In genomic region chr7:47327698-47328391, GRCh38 we compare ENCODE assay signal across 8 cellular contexts.
A peak's percentile ranks its signal among the peaks of the same experiment; 100 is the strongest.
DNase-seq lines count a peak whose midpoint lies in the region; ATAC-seq and TF ChIP-seq lines count a peak whose summit lies in the region.

No MANE protein-coding gene starts in this region.

- intact Hi-C loops in gastrocnemius medialis (cut with DNase I; ENCODE audit: low total_unique reads), result no loop called here

- TF ChIP-seq CTCF in brain microvascular endothelial cell (IDR thresholded peaks at IDR 0.05; ENCODE audit: low read depth, low read length, missing control alignments) (no peak), gastrocnemius medialis (IDR thresholded peaks at IDR 0.05 in 4 of 5, conservative IDR thresholded peaks at IDR 0.05 in 1 of 5) (no peak)

- CTCF ChIA-PET in activated CD4-positive, alpha-beta T cell treated with anti-CD3 and anti-CD28 coated beads, Interleukin-2, amount 10 ng/mL, durations not matched to agents 7 days and 5 days (lab: Charles Lee), result no interaction called here

- H3K27me3 Mint-ChIP-seq in activated CD4-positive, alpha-beta T cell treated with anti-CD3 and anti-CD28 coated beads, Interleukin-2, amount 10 ng/mL, durations not matched to agents 7 days and 5 days, result no peaks in the 10 kb centered on the region
- H3K27me3 Mint-ChIP-seq in activated T-cell treated with anti-CD3 and anti-CD28 coated beads, Interleukin-2, amount 50 U/mL, for 72 hours (ENCODE audit: low read depth), result no peaks in the 10 kb centered on the region

- H3K36me3 ChIP-seq in brain microvascular endothelial cell (replicated peaks) (no peaks in the 10 kb centered on the region), iPS-20b (ENCODE audit: insufficient read depth, low read depth, low read length) (no peaks in the 10 kb centered on the region), gastrocnemius medialis (no peaks in the 10 kb centered on the region)

- H3K4me1 ChIP-seq in iPS-20b (ENCODE audit: insufficient read depth, low read length), result peaks cover 34% of the 10 kb centered on the region
- H3K4me1 ChIP-seq in gastrocnemius medialis, result peaks cover 69 to 71% of the 10 kb centered on the region in 2 donors

- H3K4me3 ChIP-seq in brain microvascular endothelial cell (ENCODE audit: low read depth, low read length) (peak overlapping the region; percentile 56), iPS-20b (ENCODE audit: low read length) (peak overlapping the region; percentile 55), gastrocnemius medialis (peak overlapping the region; percentile 23 to 45 (median 42))

- H3K9me3 ChIP-seq in iPS-20b (ENCODE audit: insufficient read depth, low read depth, low read length) (no peaks in the 10 kb centered on the region), gastrocnemius medialis (no peaks in the 10 kb centered on the region)

- no peak for TF ChIP-seq POLR2A in gastrocnemius medialis (IDR thresholded peaks at IDR 0.05)

- H3K27me3 ChIP-seq in brain microvascular endothelial cell (replicated peaks) (no peaks in the 10 kb centered on the region), iPS-20b (ENCODE audit: insufficient read depth, low read length) (no peaks in the 10 kb centered on the region), gastrocnemius medialis (no peaks in the 10 kb centered on the region)

- H3K4me1 Mint-ChIP-seq in activated CD4-positive, alpha-beta T cell treated with anti-CD3 and anti-CD28 coated beads, Interleukin-2, amount 10 ng/mL, durations not matched to agents 7 days and 5 days, result no peaks in the 10 kb centered on the region
- no peaks in the 10 kb centered on the region for H3K4me1 Mint-ChIP-seq in activated T-cell treated with anti-CD3 and anti-CD28 coated beads, Interleukin-2, amount 50 U/mL, for 72 hours (ENCODE audit: low read depth)

- in situ Hi-C loops in brain microvascular endothelial cell (cut with HindIII; ENCODE audit: low pct_ligation_motif_present, low sequenced_read_pairs), result no loop called here
- in situ Hi-C loops in gastrocnemius medialis (cut with MboI; ENCODE audit: low sequenced_read_pairs in 4 of 4), result no loop called here

- H3K36me3 Mint-ChIP-seq in activated CD4-positive, alpha-beta T cell treated with anti-CD3 and anti-CD28 coated beads, Interleukin-2, amount 10 ng/mL, durations not matched to agents 7 days and 5 days (ENCODE audit: low read depth), result no peaks in the 10 kb centered on the region
- no peaks in the 10 kb centered on the region for H3K36me3 Mint-ChIP-seq in activated T-cell treated with anti-CD3 and anti-CD28 coated beads, Interleukin-2, amount 50 U/mL, for 72 hours (ENCODE audit: insufficient read depth in 2 of 2)

- peak; percentile 63 to 78 for ATAC-seq in gastrocnemius medialis
- no peak for ATAC-seq in activated T-cell treated with anti-CD3 and anti-CD28 coated beads, Interleukin-2, amount 50 U/mL, for 72 hours (replicated peaks in 1 of 2)

- peak overlapping the region; percentile 69; the same call in 1 of the 2 replicates for H3K9ac ChIP-seq in iPS-20b (ENCODE audit: low read depth, low read length)

- H3K27ac Mint-ChIP-seq in activated CD4-positive, alpha-beta T cell treated with anti-CD3 and anti-CD28 coated beads, Interleukin-2, amount 10 ng/mL, durations not matched to agents 7 days and 5 days, result no peak overlapping the region
- no peak overlapping the region for H3K27ac Mint-ChIP-seq in activated T-cell treated with anti-CD3 and anti-CD28 coated beads, Interleukin-2, amount 50 U/mL, for 72 hours

- POLR2A ChIA-PET in activated CD4-positive, alpha-beta T cell treated with anti-CD3 and anti-CD28 coated beads, Interleukin-2, amount 10 ng/mL, durations not matched to agents 7 days and 5 days (lab: Charles Lee), result no interaction called here

- no peaks in the 10 kb centered on the region for H3K9me3 Mint-ChIP-seq in activated CD4-positive, alpha-beta T cell treated with anti-CD3 and anti-CD28 coated beads, Interleukin-2, amount 10 ng/mL, durations not matched to agents 7 days and 5 days
- H3K9me3 Mint-ChIP-seq in activated T-cell treated with anti-CD3 and anti-CD28 coated beads, Interleukin-2, amount 50 U/mL, for 72 hours, result no peaks in the 10 kb centered on the region

- peak overlapping the region; percentile 66 for H3K27ac ChIP-seq in brain microvascular endothelial cell
- peak overlapping the region; percentile 9 for H3K27ac ChIP-seq in iPS-20b (ENCODE audit: low read length)
- peak overlapping the region; percentile 70 to 87 (median 76) for H3K27ac ChIP-seq in gastrocnemius medialis

- peak; percentile 86 for DNase-seq in HK-2 (ENCODE audit: unreplicated experiment)
- peak; percentile 73 for DNase-seq in brain microvascular endothelial cell
- DNase-seq in gastrocnemius medialis, result peak; percentile 69 to 80
- DNase-seq in activated CD4-positive, alpha-beta T cell treated with anti-CD3 and anti-CD28 coated beads, Interleukin-2, amount 10 ng/mL, durations not matched to agents 7 days and 5 days, result no peak
- DNase-seq in NCI-H1092 treated with DMSO at 0.1 percent for 48 hours (lab: John Stamatoyannopoulos, UW), result no peak
- no peak for DNase-seq in CD1c-positive myeloid dendritic cell (ENCODE audit: extremely low spot score)
- no peak for DNase-seq in activated T-cell treated with anti-CD3 and anti-CD28 coated beads, Interleukin-2, amount 50 U/mL, for 72 hours

- H3K4me3 Mint-ChIP-seq in activated CD4-positive, alpha-beta T cell treated with anti-CD3 and anti-CD28 coated beads, Interleukin-2, amount 10 ng/mL, durations not matched to agents 7 days and 5 days, result no peak overlapping the region
- no peak overlapping the region for H3K4me3 Mint-ChIP-seq in activated T-cell treated with anti-CD3 and anti-CD28 coated beads, Interleukin-2, amount 50 U/mL, for 72 hours

Comparison
In these comparisons a context has a peak if more than half of its experiments do, and no peak if none do; other contexts are left out.
1. DNase-seq: peak in HK-2 (single experiment), brain microvascular endothelial cell (single experiment) and gastrocnemius medialis (2 of 2); none in activated CD4-positive, alpha-beta T cell treated with anti-CD3 and anti-CD28 coated beads, Interleukin-2, amount 10 ng/mL, durations not matched to agents 7 days and 5 days (single experiment), NCI-H1092 treated with DMSO at 0.1 percent for 48 hours (single experiment), CD1c-positive myeloid dendritic cell (single experiment) and activated T-cell treated with anti-CD3 and anti-CD28 coated beads, Interleukin-2, amount 50 U/mL, for 72 hours (0 of 2).
2. H3K27ac ChIP-seq: peak in every context shown above with its lines; median percentile 76 in gastrocnemius medialis; 66 in brain microvascular endothelial cell; 9 in iPS-20b.
3. ATAC-seq: peak in gastrocnemius medialis (2 of 2); none in activated T-cell treated with anti-CD3 and anti-CD28 coated beads, Interleukin-2, amount 50 U/mL, for 72 hours (0 of 2).
4. Peak in every context shown above with its lines, with median percentiles within 50 percentile points of each other: H3K4me3 ChIP-seq.